8 cellular contexts compared by ENCODE assay signal in the genomic region with DNA sequence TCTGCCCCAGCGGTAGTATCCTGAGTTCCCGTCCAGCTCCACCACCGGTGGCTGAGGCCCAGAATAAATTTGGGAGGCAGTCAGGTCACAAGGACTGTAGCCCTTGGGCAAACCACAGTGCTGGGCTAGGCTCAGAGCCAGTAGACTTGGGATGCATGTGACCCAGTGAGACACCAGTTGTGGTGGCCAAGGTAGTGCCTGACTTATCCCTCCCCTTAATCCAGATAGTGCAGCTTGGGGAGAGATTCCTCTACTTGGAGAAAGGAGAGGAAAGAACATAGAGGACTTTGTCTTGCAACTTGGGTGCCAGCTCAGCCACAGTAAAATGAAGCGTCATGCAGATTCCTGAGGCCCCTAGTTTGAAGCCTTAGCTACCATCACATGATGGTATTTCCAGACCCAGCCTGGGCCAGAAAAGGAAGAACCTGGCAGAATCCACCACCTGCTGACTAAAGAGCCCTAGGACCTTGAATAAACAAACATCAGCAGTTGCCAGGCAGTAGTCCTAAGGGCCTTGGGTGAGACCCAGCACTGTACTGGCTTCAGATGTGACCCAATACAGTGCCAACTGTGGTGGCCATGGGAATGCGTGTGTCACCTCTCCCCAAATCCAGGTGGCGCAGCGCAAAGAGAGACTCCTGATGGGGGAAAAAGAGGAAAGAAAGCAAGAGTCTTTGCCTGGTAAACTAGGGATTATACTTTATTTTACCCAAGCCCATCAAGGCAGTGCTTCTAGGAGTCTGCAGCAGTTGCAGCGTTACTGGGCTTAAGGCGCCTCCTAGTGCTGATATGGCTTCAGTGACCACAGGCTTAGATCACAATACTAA. TPM values are rescaled to one million over a fixed set of nuclear protein-coding genes. Genes with fewer than 3 reads are reported as not detected.
DNase-seq lines count a peak whose midpoint lies in the region; ATAC-seq and TF ChIP-seq lines count a peak whose summit lies in the region.

No MANE protein-coding gene starts in this region.

- WGBS in right lobe of liver (ENCODE audit: insufficient coverage, low coverage, low lambda C conversion rate, missing lambda C conversion rate) = 23% methylated on average over 9 of the region's 9 CpGs

- CTCF ChIA-PET in AG04450 (lab: Charles Lee) = interaction anchor here (0.6 to 3.6 kb wide), 10 partner anchors 15 to 1291 kb away, joined by 3 to 24 read pairs (median 3); a partner anchor contains a TSS

- H3K4me1 ChIP-seq in right lobe of liver = peaks cover 0 to 17% (median 8%) of the 10 kb centered on the region in 4 donors

- no peak for TF ChIP-seq POLR2A in right lobe of liver (IDR thresholded peaks at IDR 0.05)

- no peaks in the 10 kb centered on the region for H3K36me3 ChIP-seq in right lobe of liver

- DNase-seq in AG04450 (ENCODE audit: low read depth, low spot score) = peak; percentile 62
- peak; percentile 42 for DNase-seq in NCI-H446 treated with DMSO at 0.1 percent for 48 hours (lab: John Stamatoyannopoulos, UW)
- DNase-seq in activated CD4-positive, alpha-beta T cell treated with anti-CD3 and anti-CD28 coated beads for 4 hours = peak; percentile 55 to 63
- peak; percentile 83 for DNase-seq in dedifferentiated amniotic fluid mesenchymal stem cell (ENCODE audit: extremely low spot score)
- peak; percentile 83 to 96 (median 93) for DNase-seq in right lobe of liver
- DNase-seq in stimulated activated CD4-positive, alpha-beta T cell treated with anti-CD3 and anti-CD28 coated beads, TNF-alpha, amount 100 ng/mL, for 1 hour (ENCODE audit: low read depth in 3 of 3, low spot score in 1 of 3) = peak; percentile 26 to 38 (median 32)

- POLR2A ChIA-PET in AG04450 (lab: Yijun Ruan, JAX) = no interaction called here

- no peak overlapping the region for H3K27ac ChIP-seq in AG04450 (ENCODE audit: low read depth, low read length)
- H3K27ac ChIP-seq in right lobe of liver = peak overlapping the region; percentile 44 to 88 (median 72)

- H3K27me3 ChIP-seq in AG04450 (ENCODE audit: control insufficient read depth, insufficient read depth, low read length) = no peaks in the 10 kb centered on the region
- H3K27me3 ChIP-seq in right lobe of liver = no peaks in the 10 kb centered on the region

- H3K4me3 ChIP-seq in AG04450 (ENCODE audit: low read depth, low read length) (no peak overlapping the region), right lobe of liver (peak overlapping the region in 1 of 3 donors; percentile 36)

- ATAC-seq in GM18867 (IDR thresholded peaks at IDR 0.05; ENCODE audit: unreplicated experiment) = peak; percentile 95
- ATAC-seq in HG03159 (IDR thresholded peaks at IDR 0.05; ENCODE audit: unreplicated experiment) = peak; percentile 88
- peak; percentile 87 to 90 (median 89) for ATAC-seq in right lobe of liver

- intact Hi-C loops in right lobe of liver (cut with DNase I) = loop anchor here in 1 of 2 donors (10.0 kb wide), 1 partner anchor 53 kb away; a partner anchor contains a TSS

- H3K9me3 ChIP-seq in AG04450 (ENCODE audit: control insufficient read depth, insufficient read depth, low read length) = no peaks in the 10 kb centered on the region
- no peaks in the 10 kb centered on the region for H3K9me3 ChIP-seq in right lobe of liver

- TF ChIP-seq CTCF in AG04450 (IDR thresholded peaks at IDR 0.05; ENCODE audit: low read depth, low read length) (peak; percentile 92), right lobe of liver (IDR thresholded peaks at IDR 0.05) (peak; percentile 78 to 88 (median 84))

RNA-seq across cellular contexts. Expression of a gene that starts 17.0 kb away (rescaled TPM):
- polyA plus RNA-seq in AG04450 (2011; rRNA removed) = 20.3 and 27.1 TPM in 2 replicates
- 20.8 and 27.5 TPM in 2 replicates for polyA minus RNA-seq in AG04450 (2011; rRNA and poly(A)+ RNA removed)
- 10 to 100 TPM in 4 of 6 experiments, 1 to 10 TPM in 2; 7.4 to 13.6 (median 11.3) TPM for total RNA-seq in right lobe of liver

RNA-seq across cellular contexts. Expression of a gene that starts 54.3 kb away (rescaled TPM):
- 0.26 and 0.37 TPM in 2 replicates for polyA plus RNA-seq in AG04450 (2011; rRNA removed)
- 1.4 and 1.6 TPM in 2 replicates for polyA minus RNA-seq in AG04450 (2011; rRNA and poly(A)+ RNA removed)
- 10 to 100 TPM in 3 of 6 experiments, 1 to 10 TPM in 3; 8.3 to 12.4 (median 10.2) TPM for total RNA-seq in right lobe of liver

Comparison
In these comparisons a context has a peak if more than half of its experiments do, and no peak if none do; other contexts are left out.
1. DNase-seq: peak in every context shown above with its lines; median percentile 93 in right lobe of liver; 83 in dedifferentiated amniotic fluid mesenchymal stem cell; 62 in AG04450; 59 in activated CD4-positive, alpha-beta T cell treated with anti-CD3 and anti-CD28 coated beads for 4 hours; 42 in NCI-H446 treated with DMSO at 0.1 percent for 48 hours; 32 in stimulated activated CD4-positive, alpha-beta T cell treated with anti-CD3 and anti-CD28 coated beads, TNF-alpha, amount 100 ng/mL, for 1 hour.